ENCODE assay signal across 16 cellular contexts in genomic region chr16:20612551-20613470, GRCh38. TPM values are rescaled to one million over a fixed set of nuclear protein-coding genes. Genes with fewer than 3 reads are reported as not detected.
DNase-seq lines count a peak whose midpoint lies in the region; ATAC-seq and TF ChIP-seq lines count a peak whose summit lies in the region.
"Had no signal": no experiment of that assay in that cellular context is flagged by ENCODE, and none has a peak within 500 bp of the region (broad histone marks: within the 10 kb centered on the region; RNA-seq: fewer than 3 reads in every experiment).

No MANE protein-coding gene starts in this region.

- intact Hi-C loops in left ventricle myocardium inferior (cut with micrococcal nuclease): no loop called here
- intact Hi-C loops in psoas muscle (cut with DNase I): no loop called here

- H3K27ac ChIP-seq in left ventricle myocardium inferior (replicated peaks) (peak overlapping the region; percentile 70), psoas muscle (no peak overlapping the region)
- H3K27ac ChIP-seq: PC-9 had no signal

- peak overlapping the region; percentile 13 for H3K9ac ChIP-seq in NT2/D1 (ENCODE audit: insufficient read length, low read depth)

- 32 to 47% (median 41%) methylated on average over 9 of the region's 9 CpGs for WGBS in psoas muscle, 3 donors

- H3K4me3 ChIP-seq in NT2/D1 (ENCODE audit: insufficient read length, low read depth): no peak overlapping the region
- H3K4me3 ChIP-seq in left ventricle myocardium inferior: no peak overlapping the region
- H3K4me3 ChIP-seq in psoas muscle: no peak overlapping the region
- H3K4me3 ChIP-seq: PC-9 had no signal

- H3K4me1 ChIP-seq in NT2/D1 (ENCODE audit: insufficient read depth, insufficient read length) (peaks cover 10% of the 10 kb centered on the region), left ventricle myocardium inferior (peaks cover 24% of the 10 kb centered on the region), psoas muscle (no peaks in the 10 kb centered on the region)

- H3K9me3 ChIP-seq in NT2/D1 (ENCODE audit: insufficient read depth, low read length): peaks cover 6% of the 10 kb centered on the region; the same call in 1 of the 2 replicates
- H3K9me3 ChIP-seq in left ventricle myocardium inferior (replicated peaks): no peaks in the 10 kb centered on the region
- no peaks in the 10 kb centered on the region for H3K9me3 ChIP-seq in psoas muscle

- ATAC-seq in psoas muscle (peak in 2 of 4 donors; percentile 23 to 26), HG02852 (IDR thresholded peaks at IDR 0.05; ENCODE audit: unreplicated experiment) (no peak), HG03571 (IDR thresholded peaks at IDR 0.05; ENCODE audit: unreplicated experiment) (no peak)
- ATAC-seq: stimulated activated naive B cell treated with anti-CD40 and anti-IgM and Interleukin-4, amounts not matched to agents 10 μg/mL and 1 μg/mL and 100 μg/mL, for 72 hours had no signal

- no peaks in the 10 kb centered on the region for H3K36me3 ChIP-seq in NT2/D1 (ENCODE audit: insufficient read depth, insufficient read length, low read length)
- H3K36me3 ChIP-seq in left ventricle myocardium inferior: no peaks in the 10 kb centered on the region
- H3K36me3 ChIP-seq in psoas muscle (ENCODE audit: insufficient read depth in 1 of 2, low read depth in 1 of 2): no peaks in the 10 kb centered on the region

- TF ChIP-seq CTCF in left ventricle myocardium inferior (IDR thresholded peaks at IDR 0.05; ENCODE audit: borderline replicate concordance) (no peak), psoas muscle (IDR thresholded peaks at IDR 0.05) (no peak)

- DNase-seq in M059J (ENCODE audit: low read depth) (peak; percentile 8), NT2/D1 (ENCODE audit: low read depth, low spot score) (no peak), left ventricle myocardium inferior (peak; percentile 66), psoas muscle (peak; percentile 21 to 55), SKM-1 (lab: John Stamatoyannopoulos, UW; ENCODE audit: unreplicated experiment) (no peak), NCI-H526 treated with DMSO at 0.1 percent for 48 hours (lab: John Stamatoyannopoulos, UW) (no peak)
- DNase-seq: activated CD4-positive, alpha-beta T cell treated with anti-CD3 and anti-CD28 coated beads, Interleukin-2, amount 50 U/mL, for 48 hours; activated effector memory CD4-positive, alpha-beta T cell treated with anti-CD3 and anti-CD28 coated beads, Interleukin-2, amount 50 U/mL, for 16 hours; GOT3; PC-9; retina; stimulated activated CD4-positive, alpha-beta T cell treated with anti-CD3 and anti-CD28 coated beads, Interleukin-4, amount 100 ng/mL, for 1 hour; stimulated activated naive B cell treated with anti-CD40 and anti-IgM and Interleukin-4, amounts not matched to agents 10 μg/mL and 1 μg/mL and 100 μg/mL, for 72 hours had no signal

- H3K27me3 ChIP-seq in NT2/D1 (ENCODE audit: insufficient read depth, insufficient read length): no peaks in the 10 kb centered on the region
- H3K27me3 ChIP-seq in left ventricle myocardium inferior (ENCODE audit: low read depth): no peaks in the 10 kb centered on the region
- peaks cover 0 to 3% (median 0%) of the 10 kb centered on the region in 3 donors for H3K27me3 ChIP-seq in psoas muscle (ENCODE audit: insufficient read depth in 3 of 3, low read length in 2 of 3)

RNA-seq across cellular contexts. Expression of gene ACSM2B, which starts 36.6 kb away (rescaled TPM):
- total RNA-seq in M059J (2014; rRNA removed; shearing (Covaris generic)): not detected in 2 replicates
- not detected for total RNA-seq in left ventricle myocardium inferior
- not detected for total RNA-seq in psoas muscle
- under 1 TPM in 1 of 3 donors, not detected in 2; 0.25 TPM for polyA plus RNA-seq in psoas muscle
- total RNA-seq: HT-29, PC-9 had no signal

Comparison
In these comparisons a context has a peak if more than half of its experiments do, and no peak if none do; other contexts are left out.
1. DNase-seq: peak in M059J (single experiment), left ventricle myocardium inferior (single experiment) and psoas muscle (2 of 2); none in NT2/D1 (single experiment), SKM-1 (single experiment) and NCI-H526 treated with DMSO at 0.1 percent for 48 hours (single experiment).